Comparison of ENCODE assay signal across 22 cellular contexts in genomic region chr12:130992979-130993538, GRCh38. TPM values are rescaled to one million over a fixed set of nuclear protein-coding genes. Genes with fewer than 3 reads are reported as not detected.
DNase-seq lines count a peak whose midpoint lies in the region; ATAC-seq, FAIRE-seq and TF ChIP-seq lines count a peak whose summit lies in the region.
"Had no signal": no experiment of that assay in that cellular context is flagged by ENCODE, and none has a peak within 500 bp of the region (broad histone marks: within the 10 kb centered on the region; RNA-seq: fewer than 3 reads in every experiment).

No MANE protein-coding gene starts in this region.

- H3K4me2 ChIP-seq in A549: peak overlapping the region; percentile 67
- H3K4me2 ChIP-seq: PC-9 had no signal

- H3K27me3 ChIP-seq in left lung: no peaks in the 10 kb centered on the region

- H3K4me3 ChIP-seq in A549 (peak overlapping the region; percentile 47; the same call in 2 of the 3 replicates), left lung (no peak overlapping the region)
- H3K4me3 ChIP-seq: PC-9 had no signal

- intact Hi-C loops in left lung (cut with DNase I): no loop called here
- intact Hi-C loops in sciatic nerve (cut with DNase I): no loop called here

- H3K36me3 Mint-ChIP-seq in T-cell: no peaks in the 10 kb centered on the region
- H3K36me3 Mint-ChIP-seq: CD8-positive, alpha-beta memory T cell had no signal

- CTCF ChIA-PET in A549 (lab: Yijun Ruan, JAX): no interaction called here
- CTCF ChIA-PET in T-cell (lab: Charles Lee): no interaction called here

- TF ChIP-seq RAD21 in A549 (conservative IDR thresholded peaks at IDR 0.05 in 1 of 2, IDR thresholded peaks at IDR 0.05 in 1 of 2): no peak

- 76% methylated on average over 5 of the region's 5 CpGs for WGBS in A549 (ENCODE audit: missing lambda C conversion rate)

- DNase-seq in A549 (ENCODE audit: low read depth in 1 of 2, low spot score in 1 of 2) (no peak), left lung (peak in 1 of 2 donors; percentile 74), sciatic nerve (ENCODE audit: low spot score) (peak; percentile 8), GM19239 (ENCODE audit: insufficient read length, low spot score) (no peak), cortex of kidney (lab: John Stamatoyannopoulos, UW) (no peak), T-cell (no peak)
- DNase-seq: C1 segment of cervical spinal cord, KG1, MV-4-11, NCI-H1694 treated with DMSO at 0.1 percent for 48 hours, NCI-H510A treated with DMSO at 0.1 percent for 48 hours, NCI-H82, PC-9, SIG-M5 had no signal

- peaks cover 7 to 24% of the 10 kb centered on the region in 2 donors for H3K27me3 Mint-ChIP-seq in T-cell

- H3K27ac ChIP-seq in A549 (peak overlapping the region in 1 of 2 experiments; percentile 56; a peak in 1 of 6 replicates), left lung (peak overlapping the region; percentile 55 to 69)
- H3K27ac ChIP-seq: PC-9, RWPE1 had no signal

- no peaks in the 10 kb centered on the region for H3K9me3 Mint-ChIP-seq in T-cell
- H3K9me3 Mint-ChIP-seq: CD8-positive, alpha-beta memory T cell had no signal

- TF ChIP-seq POLR2A in A549 (IDR thresholded peaks at IDR 0.05; ENCODE audit: low read length): no peak

- H3K4me1 ChIP-seq in A549: no peaks in the 10 kb centered on the region
- H3K4me1 ChIP-seq in left lung: no peaks in the 10 kb centered on the region

- ATAC-seq in A549 (no peak), HG02678 (IDR thresholded peaks at IDR 0.05; ENCODE audit: unreplicated experiment) (peak; percentile 11), left lung (peak; percentile 73), sciatic nerve (no peak), T-cell (replicated peaks in 1 of 4) (no peak), GM19023 (IDR thresholded peaks at IDR 0.05; ENCODE audit: unreplicated experiment) (no peak)
- ATAC-seq: SK-N-SH treated with all-trans-retinoic acid at 6 μM for 48 hours had no signal

- POLR2A ChIA-PET in A549 (lab: Yijun Ruan, JAX): no interaction called here
- POLR2A ChIA-PET in T-cell (lab: Charles Lee): no interaction called here

- peaks cover 0 to 4% of the 10 kb centered on the region in 2 donors for H3K36me3 ChIP-seq in left lung

- TF ChIP-seq CTCF in A549 (IDR thresholded peaks at IDR 0.05) (no peak), left lung (IDR thresholded peaks at IDR 0.05) (no peak)

- no peak for TF ChIP-seq EP300 in A549 (IDR thresholded peaks at IDR 0.05)

- H3K9me3 ChIP-seq in A549: 0 out of 3 replicates have a peak, but pooled peaks cover 8% of the 10 kb centered on the region
- H3K9me3 ChIP-seq in left lung: no peaks in the 10 kb centered on the region

- H3K4me3 Mint-ChIP-seq in T-cell: no peak overlapping the region
- H3K4me3 Mint-ChIP-seq: CD8-positive, alpha-beta memory T cell had no signal

- H3K4me1 Mint-ChIP-seq in T-cell: peaks cover 0 to 4% (median 0%) of the 10 kb centered on the region in 3 donors

- FAIRE-seq in A549 (lab: Jason Lieb, UNC) (no peak), GM19239 (lab: Jason Lieb, UNC) (no peak)
- FAIRE-seq: A204.1, D721Med, G401.6 had no signal

- no peak overlapping the region for H3K27ac Mint-ChIP-seq in T-cell
- H3K27ac Mint-ChIP-seq: CD8-positive, alpha-beta memory T cell had no signal

TF ChIP-seq in A549, 52 proteins besides CTCF, POLR2A, EP300 and RAD21:
- TF ChIP-seq PBX3 (IDR thresholded peaks at IDR 0.05): no peak
- TF ChIP-seq BCL3 (IDR thresholded peaks at IDR 0.05): no peak
- no peak for TF ChIP-seq RARB (CRISPR knock-in tag; IDR thresholded peaks at IDR 0.05)
- TF ChIP-seq MAZ (IDR thresholded peaks at IDR 0.05; ENCODE audit: borderline replicate concordance, low read depth, low read length): no peak
- TF ChIP-seq RNF2 (IDR thresholded peaks at IDR 0.05; ENCODE audit: borderline replicate concordance, low read depth): no peak
- no peak for TF ChIP-seq HOXA7 (CRISPR knock-in tag; IDR thresholded peaks at IDR 0.05)
- TF ChIP-seq KDM1A (IDR thresholded peaks at IDR 0.05; ENCODE audit: low read depth): no peak
- no peak for TF ChIP-seq MAFK (IDR thresholded peaks at IDR 0.05; ENCODE audit: partially characterized antibody)
- no peak for TF ChIP-seq TP53 (CRISPR knock-in tag; IDR thresholded peaks at IDR 0.05)
- TF ChIP-seq NR3C1 (IDR thresholded peaks at IDR 0.05): no peak
- TF ChIP-seq ZFP36 (IDR thresholded peaks at IDR 0.05; ENCODE audit: borderline replicate concordance, partially characterized antibody): no peak

RNA-seq across cellular contexts. Expression of gene ADGRD1, which starts 39.4 kb away (rescaled TPM):
- polyA plus RNA-seq in A549 (2011; rRNA removed) (1.3 and 1.5 TPM in 2 replicates), A549 (2017; fragmentation: RNase III; extraction: RNeasy Plus Mini Kit Qiagen cat#74134 plus additional on column Dnase treatment) (0.29 to 0.91 TPM (median 0.36 TPM) in 3 replicates)
- polyA plus RNA-seq in A549 (2012; cell fraction: cytosol; rRNA removed): 0.96 and 1.1 TPM in 2 replicates
- polyA plus RNA-seq in A549 (2012; cell fraction: nucleus; rRNA removed): 2.4 and 3.1 TPM in 2 replicates
- 0.88 and 2.3 TPM in 2 replicates for polyA minus RNA-seq in A549 (2011; rRNA and poly(A)+ RNA removed)
- total RNA-seq in left lung (100 to 1,000 TPM in 1 of 2 donors, 10 to 100 TPM in 1; 70.2 to 167 TPM), sciatic nerve (224 TPM), T-cell (1 to 10 TPM in 1 of 5 donors, under 1 TPM in 3, not detected in 1; 0.29 to 1.1 (median 0.43) TPM)
- total RNA-seq: PC-9 had no signal
- polyA plus RNA-seq: CD8-positive, alpha-beta memory T cell had no signal

Comparison
In these comparisons a context has a peak if more than half of its experiments do, and no peak if none do; other contexts are left out.
1. ATAC-seq: peak in HG02678 (single experiment) and left lung (single experiment); none in A549 (0 of 2), sciatic nerve (single experiment), T-cell (0 of 4) and GM19023 (single experiment).
2. RNA of gene ADGRD1, which starts 39.4 kb away (total RNA-seq): 224 TPM in sciatic nerve (single experiment) and 70.2 to 167 TPM in left lung; 0.29 to 1.1 TPM in T-cell; every median in the first group is over 10 times any median in the second.